Comparison of ENCODE assay signal across 23 cellular contexts in the genomic region with DNA sequence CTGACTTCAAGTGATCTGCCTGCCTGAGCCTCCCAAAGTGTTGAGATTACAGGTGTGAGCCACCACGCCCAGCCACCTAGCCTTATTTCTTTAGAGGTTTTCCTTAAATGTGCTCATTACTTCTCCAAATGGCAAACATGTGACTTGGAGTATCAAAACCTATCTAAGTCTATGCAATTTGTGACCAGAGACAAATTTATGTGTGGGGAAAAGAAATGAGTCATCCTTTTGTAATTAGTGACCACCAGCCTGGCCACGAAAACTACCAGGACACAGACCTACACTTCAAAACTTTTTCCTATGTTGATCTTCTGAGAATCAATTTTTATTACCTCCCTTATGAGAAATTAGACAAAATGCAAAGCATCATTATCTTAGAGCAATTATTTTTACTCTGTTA.
DNase-seq lines count a peak whose midpoint lies in the region; ATAC-seq, FAIRE-seq and TF ChIP-seq lines count a peak whose summit lies in the region.
"Had no signal": no experiment of that assay in that cellular context is flagged by ENCODE, and none has a peak within 500 bp of the region (broad histone marks: within the 10 kb centered on the region; RNA-seq: fewer than 3 reads in every experiment).

No MANE protein-coding gene starts in this region.

- no peak overlapping the region for H3K4me3 Mint-ChIP-seq in astrocyte (ENCODE audit: unreplicated experiment)
- H3K4me3 Mint-ChIP-seq: B cell; CD4-positive, CD25-positive, alpha-beta regulatory T cell; CD8-positive, alpha-beta memory T cell; HFFc6; IgD-negative memory B cell had no signal

- no peaks in the 10 kb centered on the region for H3K27me3 Mint-ChIP-seq in astrocyte (ENCODE audit: low read depth, unreplicated experiment)
- H3K27me3 Mint-ChIP-seq: B cell; CD4-positive, CD25-positive, alpha-beta regulatory T cell; CD8-positive, alpha-beta memory T cell; IgD-negative memory B cell had no signal

- intact Hi-C loops in left colon (cut with DNase I, micrococcal nuclease), result no loop called here

- H3K79me2 ChIP-seq in astrocyte (ENCODE audit: insufficient read depth, low read length), result no peaks in the 10 kb centered on the region

- ATAC-seq in GM18867 (IDR thresholded peaks at IDR 0.05; ENCODE audit: unreplicated experiment) (no peak), left colon (no peak)
- ATAC-seq: HCT116, HepG2 had no signal

- no peaks in the 10 kb centered on the region for H3K36me3 ChIP-seq in astrocyte (ENCODE audit: insufficient read depth, low read length)

- TF ChIP-seq CTCF in astrocyte (IDR thresholded peaks at IDR 0.05; ENCODE audit: insufficient read depth, low read depth, low read length), result no peak

- peaks cover 10% of the 10 kb centered on the region for H3K4me1 Mint-ChIP-seq in astrocyte (ENCODE audit: low read depth, unreplicated experiment)

- no peaks in the 10 kb centered on the region for H3K4me1 ChIP-seq in astrocyte (ENCODE audit: insufficient read depth, low read length)

- H3K36me3 Mint-ChIP-seq in astrocyte (ENCODE audit: low read depth, unreplicated experiment), result no peaks in the 10 kb centered on the region
- H3K36me3 Mint-ChIP-seq: CD4-positive, CD25-positive, alpha-beta regulatory T cell; CD8-positive, alpha-beta memory T cell; IgD-negative memory B cell had no signal

- no peak overlapping the region for H3K4me2 ChIP-seq in astrocyte (ENCODE audit: low read length)

- H3K4me3 ChIP-seq in astrocyte (ENCODE audit: insufficient read depth, low read depth, low read length), result no peak overlapping the region

- no peak overlapping the region for H3K27ac ChIP-seq in astrocyte (ENCODE audit: low read depth, low read length)
- H3K27ac ChIP-seq: 22Rv1 had no signal

- no peak overlapping the region for H2AFZ ChIP-seq in astrocyte (ENCODE audit: low read depth, low read length)

- DNase-seq in A172 (ENCODE audit: low spot score), result peak; percentile 20
- peak; percentile 24 for DNase-seq in ELR (ENCODE audit: low read depth)
- peak; percentile 11 for DNase-seq in OCI-M1 (lab: John Stamatoyannopoulos, UW)
- peak; percentile 6 for DNase-seq in astrocyte (ENCODE audit: low read depth)
- DNase-seq in left colon, result no peak
- DNase-seq in GF-D8 (lab: John Stamatoyannopoulos, UW), result no peak
- no peak for DNase-seq in DMS53 (lab: John Stamatoyannopoulos, UW)
- DNase-seq: C1 segment of cervical spinal cord; CD4-positive, CD25-positive, alpha-beta regulatory T cell; CD8-positive, alpha-beta memory T cell; COR-L47; DMS 273 treated with DMSO at 0.1 percent for 48 hours; GOT3; H7; HFFc6; KBM-7 had no signal

- no peaks in the 10 kb centered on the region for H3K9me3 ChIP-seq in astrocyte (ENCODE audit: insufficient read depth, low read depth, low read length)

- H3K27me3 ChIP-seq in astrocyte (ENCODE audit: insufficient read depth, low read length), result no peaks in the 10 kb centered on the region

- H3K27ac Mint-ChIP-seq in astrocyte (ENCODE audit: unreplicated experiment), result no peak overlapping the region
- H3K27ac Mint-ChIP-seq: B cell; CD4-positive, CD25-positive, alpha-beta regulatory T cell; CD8-positive, alpha-beta memory T cell; HFFc6; IgD-negative memory B cell had no signal

- no peaks in the 10 kb centered on the region for H3K9me3 Mint-ChIP-seq in astrocyte (ENCODE audit: unreplicated experiment)
- H3K9me3 Mint-ChIP-seq: CD8-positive, alpha-beta memory T cell; HFFc6; IgD-negative memory B cell had no signal

- FAIRE-seq in astrocyte (lab: Jason Lieb, UNC), result no peak
- FAIRE-seq: GM12891, HepG2 had no signal

- no peaks in the 10 kb centered on the region for H4K20me1 ChIP-seq in astrocyte (ENCODE audit: insufficient read depth, low read length)

- no peak overlapping the region for H3K9ac ChIP-seq in astrocyte (ENCODE audit: low read length)

Comparison
In these comparisons a context has a peak if more than half of its experiments do, and no peak if none do; other contexts are left out.
1. DNase-seq: peak in A172 (single experiment), ELR (single experiment), OCI-M1 (single experiment) and astrocyte (single experiment); none in left colon (0 of 2), GF-D8 (single experiment) and DMS53 (single experiment).